8 cellular contexts compared by ENCODE assay signal in genomic region chr6:13486679-13487121, GRCh38. TPM values are rescaled to one million over a fixed set of nuclear protein-coding genes. Genes with fewer than 3 reads are reported as not detected.
DNase-seq lines count a peak whose midpoint lies in the region; ATAC-seq and TF ChIP-seq lines count a peak whose summit lies in the region.

No MANE protein-coding gene starts in this region.

- H3K4me1 Mint-ChIP-seq in CD14-positive monocyte = peaks cover 48% of the 10 kb centered on the region

- peaks cover 22% of the 10 kb centered on the region for H3K27me3 ChIP-seq in Panc1 (ENCODE audit: control insufficient read depth, insufficient read depth, low read length)
- no peaks in the 10 kb centered on the region for H3K27me3 ChIP-seq in foreskin keratinocyte
- H3K27me3 ChIP-seq in neuron (ENCODE audit: insufficient read depth, low read length) = peaks cover 6% of the 10 kb centered on the region
- H3K27me3 ChIP-seq in thyroid gland = no peaks in the 10 kb centered on the region

- H3K4me1 ChIP-seq in Panc1 (ENCODE audit: control insufficient read depth, insufficient read depth, low read length) (no peaks in the 10 kb centered on the region; the same call in 1 of the 2 replicates), foreskin keratinocyte (peaks cover 12% of the 10 kb centered on the region), neuron (ENCODE audit: insufficient read depth, low read length) (peaks cover 12% of the 10 kb centered on the region), thyroid gland (peaks cover 8 to 18% of the 10 kb centered on the region in 2 donors)

- intact Hi-C loops in CD14-positive monocyte (cut with micrococcal nuclease) (loop anchor here (2.0 to 10.0 kb wide), 6 partner anchors 20 to 88 kb away; partner anchors contain the start of gene SIRT5 (in 2 of the 2)), Panc1 (cut with micrococcal nuclease; ENCODE audit: unreplicated experiment) (no loop called here), thyroid gland (cut with DNase I) (no loop called here)

- H3K36me3 ChIP-seq in Panc1 (ENCODE audit: control insufficient read depth, insufficient read depth, low read length) (no peaks in the 10 kb centered on the region), neuron (ENCODE audit: insufficient read depth, low read length) (no peaks in the 10 kb centered on the region), thyroid gland (no peaks in the 10 kb centered on the region)

- H3K4me3 ChIP-seq in Panc1 (ENCODE audit: low read depth in 2 of 2, low read length in 2 of 2) (peak overlapping the region; percentile 55 to 68), neuron (ENCODE audit: low read length) (peak overlapping the region; percentile 58), thyroid gland (replicated peaks in 1 of 3) (peak overlapping the region; percentile 4 to 69 (median 27))

- H3K9me3 ChIP-seq in Panc1 (ENCODE audit: control insufficient read depth, insufficient read depth, low read depth, low read length) (no peaks in the 10 kb centered on the region), neuron (ENCODE audit: low read length) (no peaks in the 10 kb centered on the region), thyroid gland (no peaks in the 10 kb centered on the region)

- peaks cover 3 to 14% (median 14%) of the 10 kb centered on the region in 3 donors for H3K27me3 Mint-ChIP-seq in CD14-positive monocyte (ENCODE audit: low read depth in 3 of 3)

- CTCF ChIA-PET in Panc1 (lab: Charles Lee) = no interaction called here

- peak; percentile 71 for DNase-seq in CD14-positive monocyte (ENCODE audit: low spot score)
- DNase-seq in Panc1 (ENCODE audit: low read depth, low spot score) = no peak
- DNase-seq in activated effector memory CD4-positive, alpha-beta T cell treated with Interleukin-2 at 50 U/mL for 16 hours = peak; percentile 37
- DNase-seq in foreskin keratinocyte = peak in 1 of 2 donors; percentile 60
- peak; percentile 51 to 57 for DNase-seq in thyroid gland

- POLR2A ChIA-PET in Panc1 (lab: Charles Lee) = no interaction called here

- H3K36me3 Mint-ChIP-seq in CD14-positive monocyte = peaks cover 5 to 9% of the 10 kb centered on the region in 2 donors

- peak; percentile 26 for ATAC-seq in GM19328 (IDR thresholded peaks at IDR 0.05; ENCODE audit: unreplicated experiment)
- ATAC-seq in HG03439 (IDR thresholded peaks at IDR 0.05; ENCODE audit: unreplicated experiment) = peak; percentile 32
- ATAC-seq in Panc1 = peak; percentile 52
- peak; percentile 42 for ATAC-seq in foreskin keratinocyte

- TF ChIP-seq CTCF in CD14-positive monocyte (IDR thresholded peaks at IDR 0.05) = no peak
- no peak for TF ChIP-seq CTCF in Panc1 (IDR thresholded peaks at IDR 0.05)
- no peak for TF ChIP-seq CTCF in foreskin keratinocyte (conservative IDR thresholded peaks at IDR 0.05)
- no peak for TF ChIP-seq CTCF in thyroid gland (IDR thresholded peaks at IDR 0.05)

- in situ Hi-C loops in Panc1 (cut with HindIII; ENCODE audit: low pct_unique_long_range_greater_than_20kb, low sequenced_read_pairs) = no loop called here

- WGBS in thyroid gland, 2 donors = 1 to 3% methylated on average over 6 to 10 of the region's 39 CpGs

- peak overlapping the region; percentile 8 to 92 (median 82) for H3K27ac Mint-ChIP-seq in CD14-positive monocyte

- H2AFZ ChIP-seq in neuron (ENCODE audit: low read depth, low read length) = peak overlapping the region; percentile 98

- H3K27ac ChIP-seq in Panc1 (ENCODE audit: low read length) (no peak overlapping the region), foreskin keratinocyte (peak overlapping the region; percentile 67), thyroid gland (peak overlapping the region; percentile 21 to 83 (median 83))

- peak overlapping the region; percentile 98 to 99 for H3K4me3 Mint-ChIP-seq in CD14-positive monocyte

- peaks cover 0 to 2% (median 0%) of the 10 kb centered on the region in 7 donors for H3K9me3 Mint-ChIP-seq in CD14-positive monocyte

- BruUV-seq in Panc1 (replicated peaks; lab: Mats Ljungman, UMichigan) = no TSS peak

- TF ChIP-seq POLR2A in thyroid gland (IDR thresholded peaks at IDR 0.05) = no peak

RNA-seq across cellular contexts. Expression of gene GFOD1, which starts 0.7 kb away (rescaled TPM):
- polyA plus RNA-seq in CD14-positive monocyte (1 to 10 TPM; 2.4 TPM), foreskin keratinocyte (3.3 and 3.7 TPM in 2 replicates)
- total RNA-seq in Panc1 (2021; ENCODE audit: unreplicated experiment) (0.62 TPM), foreskin keratinocyte (10.3 and 11.1 TPM in 2 replicates), thyroid gland (10 to 100 TPM in 1 of 4 donors, 1 to 10 TPM in 3; 4.2 to 18.4 (median 8.5) TPM)
- polyA plus RNA-seq in Panc1 (2012; ENCODE audit: insufficient read length) = 0.18 TPM

Comparison
In these comparisons a context has a peak if more than half of its experiments do, and no peak if none do; other contexts are left out.
1. intact Hi-C loops: an anchor here in CD14-positive monocyte (2.0 to 10.0 kb wide); none called in Panc1 and thyroid gland.